In the genomic region with DNA sequence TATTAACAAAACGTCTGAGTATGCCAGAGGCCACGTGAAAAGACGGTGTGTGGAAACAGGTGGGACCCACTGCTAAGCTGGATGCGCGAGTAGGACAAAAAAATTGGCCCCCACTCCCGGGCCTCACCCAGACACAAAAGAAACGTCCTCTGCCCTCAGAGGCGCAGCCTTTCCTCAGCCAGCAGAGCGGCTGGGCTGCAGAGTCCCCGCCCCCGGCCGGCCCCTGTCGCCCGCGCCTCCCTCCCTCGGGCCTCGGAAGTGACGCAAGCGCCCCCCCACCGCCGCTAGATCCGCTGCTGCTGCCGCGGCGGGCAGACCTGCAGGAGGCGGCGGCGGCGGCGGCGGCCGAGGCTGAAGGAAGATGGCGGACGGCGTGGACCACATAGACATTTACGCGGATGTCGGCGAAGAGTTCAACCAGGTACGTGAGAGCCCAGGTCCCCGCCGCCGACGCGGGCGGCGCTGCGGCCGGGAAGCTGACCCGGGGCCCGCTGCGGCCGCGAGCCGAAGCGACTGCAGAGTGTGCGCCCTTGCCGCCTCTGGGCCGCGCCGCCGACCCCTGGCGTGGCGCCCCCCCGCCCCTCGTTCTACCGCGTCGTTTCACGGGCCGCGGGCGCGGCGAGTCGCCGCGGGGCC, we compare ENCODE assay signal across 1 cellular context.
TF ChIP-seq lines count a peak whose summit lies in the region.

A gene with protein sequence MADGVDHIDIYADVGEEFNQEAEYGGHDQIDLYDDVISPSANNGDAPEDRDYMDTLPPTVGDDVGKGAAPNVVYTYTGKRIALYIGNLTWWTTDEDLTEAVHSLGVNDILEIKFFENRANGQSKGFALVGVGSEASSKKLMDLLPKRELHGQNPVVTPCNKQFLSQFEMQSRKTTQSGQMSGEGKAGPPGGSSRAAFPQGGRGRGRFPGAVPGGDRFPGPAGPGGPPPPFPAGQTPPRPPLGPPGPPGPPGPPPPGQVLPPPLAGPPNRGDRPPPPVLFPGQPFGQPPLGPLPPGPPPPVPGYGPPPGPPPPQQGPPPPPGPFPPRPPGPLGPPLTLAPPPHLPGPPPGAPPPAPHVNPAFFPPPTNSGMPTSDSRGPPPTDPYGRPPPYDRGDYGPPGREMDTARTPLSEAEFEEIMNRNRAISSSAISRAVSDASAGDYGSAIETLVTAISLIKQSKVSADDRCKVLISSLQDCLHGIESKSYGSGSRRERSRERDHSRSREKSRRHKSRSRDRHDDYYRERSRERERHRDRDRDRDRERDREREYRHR (plus strand): TSS at position 284 of the 636 bp plus-strand sequence. CDS start 78 bp downstream, at position 362.

TF ChIP-seq in WTC11, 78 proteins besides CTCF, POLR2A, EP300 and RAD21 (continued from another document and continues in another):
- TF ChIP-seq, protein P1, sequence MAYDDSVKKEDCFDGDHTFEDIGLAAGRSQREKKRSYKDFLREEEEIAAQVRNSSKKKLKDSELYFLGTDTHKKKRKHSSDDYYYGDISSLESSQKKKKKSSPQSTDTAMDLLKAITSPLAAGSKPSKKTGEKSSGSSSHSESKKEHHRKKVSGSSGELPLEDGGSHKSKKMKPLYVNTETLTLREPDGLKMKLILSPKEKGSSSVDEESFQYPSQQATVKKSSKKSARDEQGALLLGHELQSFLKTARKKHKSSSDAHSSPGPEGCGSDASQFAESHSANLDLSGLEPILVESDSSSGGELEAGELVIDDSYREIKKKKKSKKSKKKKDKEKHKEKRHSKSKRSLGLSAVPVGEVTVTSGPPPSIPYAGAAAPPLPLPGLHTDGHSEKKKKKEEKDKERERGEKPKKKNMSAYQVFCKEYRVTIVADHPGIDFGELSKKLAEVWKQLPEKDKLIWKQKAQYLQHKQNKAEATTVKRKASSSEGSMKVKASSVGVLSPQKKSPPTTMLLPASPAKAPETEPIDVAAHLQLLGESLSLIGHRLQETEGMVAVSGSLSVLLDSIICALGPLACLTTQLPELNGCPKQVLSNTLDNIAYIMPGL (CRISPR knock-in tag; IDR thresholded peaks at IDR 0.05) = peak; percentile 63; the same call in 1 of the 2 replicates
- TF ChIP-seq NR3C1 (CRISPR knock-in tag; conservative IDR thresholded peaks at IDR 0.05; ENCODE audit: low read depth) (no peak), GRHL2 (CRISPR knock-in tag; IDR thresholded peaks at IDR 0.05; ENCODE audit: insufficient replicate concordance, severe bottlenecking) (no peak), SP1 (CRISPR knock-in tag; conservative IDR thresholded peaks at IDR 0.05) (peak; percentile 82), ZNF396 (CRISPR knock-in tag; IDR thresholded peaks at IDR 0.05; ENCODE audit: borderline replicate concordance) (no peak), CREB1 (CRISPR knock-in tag; IDR thresholded peaks at IDR 0.05) (no peak), TEAD1 (CRISPR knock-in tag; IDR thresholded peaks at IDR 0.05) (peak; percentile 74; the same call in 1 of the 2 replicates), ZBTB21 (CRISPR knock-in tag; IDR thresholded peaks at IDR 0.05; ENCODE audit: borderline replicate concordance) (peak; percentile 82; the same call in 1 of the 2 replicates), MXD4 (CRISPR knock-in tag; IDR thresholded peaks at IDR 0.05; ENCODE audit: borderline replicate concordance) (no peak), ETV6 (CRISPR knock-in tag; IDR thresholded peaks at IDR 0.05) (no peak), ZNF416 (CRISPR knock-in tag; IDR thresholded peaks at IDR 0.05) (peak; percentile 52; the same call in 1 of the 2 replicates), NFYB (CRISPR knock-in tag; conservative IDR thresholded peaks at IDR 0.05; ENCODE audit: low read depth) (no peak), TCF7 (CRISPR knock-in tag; IDR thresholded peaks at IDR 0.05; ENCODE audit: low read depth) (peak; percentile 66; the same call in 1 of the 2 replicates), FOXJ3 (CRISPR knock-in tag; IDR thresholded peaks at IDR 0.05; ENCODE audit: borderline replicate concordance) (no peak), OVOL2 (CRISPR knock-in tag; IDR thresholded peaks at IDR 0.05; ENCODE audit: borderline replicate concordance) (no peak), SMAD3 (CRISPR knock-in tag; IDR thresholded peaks at IDR 0.05; ENCODE audit: borderline replicate concordance) (peak; percentile 77), ZNF423 (CRISPR knock-in tag; IDR thresholded peaks at IDR 0.05) (peak; percentile 6; the same call in 1 of the 2 replicates), GABPB1 (CRISPR knock-in tag; IDR thresholded peaks at IDR 0.05) (peak; percentile 85), ZNF263 (CRISPR knock-in tag; IDR thresholded peaks at IDR 0.05; ENCODE audit: low read depth) (no peak), FOXK1 (CRISPR knock-in tag; IDR thresholded peaks at IDR 0.05) (peak; percentile 60), TEAD4 (CRISPR knock-in tag; IDR thresholded peaks at IDR 0.05) (no peak), ZNF138 (CRISPR knock-in tag; conservative IDR thresholded peaks at IDR 0.05) (peak; percentile 78; the same call in 1 of the 2 replicates)
- TF ChIP-seq, protein P2, sequence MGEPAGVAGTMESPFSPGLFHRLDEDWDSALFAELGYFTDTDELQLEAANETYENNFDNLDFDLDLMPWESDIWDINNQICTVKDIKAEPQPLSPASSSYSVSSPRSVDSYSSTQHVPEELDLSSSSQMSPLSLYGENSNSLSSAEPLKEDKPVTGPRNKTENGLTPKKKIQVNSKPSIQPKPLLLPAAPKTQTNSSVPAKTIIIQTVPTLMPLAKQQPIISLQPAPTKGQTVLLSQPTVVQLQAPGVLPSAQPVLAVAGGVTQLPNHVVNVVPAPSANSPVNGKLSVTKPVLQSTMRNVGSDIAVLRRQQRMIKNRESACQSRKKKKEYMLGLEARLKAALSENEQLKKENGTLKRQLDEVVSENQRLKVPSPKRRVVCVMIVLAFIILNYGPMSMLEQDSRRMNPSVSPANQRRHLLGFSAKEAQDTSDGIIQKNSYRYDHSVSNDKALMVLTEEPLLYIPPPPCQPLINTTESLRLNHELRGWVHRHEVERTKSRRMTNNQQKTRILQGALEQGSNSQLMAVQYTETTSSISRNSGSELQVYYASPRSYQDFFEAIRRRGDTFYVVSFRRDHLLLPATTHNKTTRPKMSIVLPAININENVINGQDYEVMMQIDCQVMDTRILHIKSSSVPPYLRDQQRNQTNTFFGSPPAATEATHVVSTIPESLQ (CRISPR knock-in tag; IDR thresholded peaks at IDR 0.05) = no peak
- TF ChIP-seq, protein P3, sequence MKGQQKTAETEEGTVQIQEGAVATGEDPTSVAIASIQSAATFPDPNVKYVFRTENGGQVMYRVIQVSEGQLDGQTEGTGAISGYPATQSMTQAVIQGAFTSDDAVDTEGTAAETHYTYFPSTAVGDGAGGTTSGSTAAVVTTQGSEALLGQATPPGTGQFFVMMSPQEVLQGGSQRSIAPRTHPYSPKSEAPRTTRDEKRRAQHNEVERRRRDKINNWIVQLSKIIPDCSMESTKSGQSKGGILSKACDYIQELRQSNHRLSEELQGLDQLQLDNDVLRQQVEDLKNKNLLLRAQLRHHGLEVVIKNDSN (CRISPR knock-in tag; IDR thresholded peaks at IDR 0.05) = no peak
- TF ChIP-seq, protein P4, sequence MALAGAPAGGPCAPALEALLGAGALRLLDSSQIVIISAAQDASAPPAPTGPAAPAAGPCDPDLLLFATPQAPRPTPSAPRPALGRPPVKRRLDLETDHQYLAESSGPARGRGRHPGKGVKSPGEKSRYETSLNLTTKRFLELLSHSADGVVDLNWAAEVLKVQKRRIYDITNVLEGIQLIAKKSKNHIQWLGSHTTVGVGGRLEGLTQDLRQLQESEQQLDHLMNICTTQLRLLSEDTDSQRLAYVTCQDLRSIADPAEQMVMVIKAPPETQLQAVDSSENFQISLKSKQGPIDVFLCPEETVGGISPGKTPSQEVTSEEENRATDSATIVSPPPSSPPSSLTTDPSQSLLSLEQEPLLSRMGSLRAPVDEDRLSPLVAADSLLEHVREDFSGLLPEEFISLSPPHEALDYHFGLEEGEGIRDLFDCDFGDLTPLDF (CRISPR knock-in tag; IDR thresholded peaks at IDR 0.05) = no peak
- TF ChIP-seq, protein P5, sequence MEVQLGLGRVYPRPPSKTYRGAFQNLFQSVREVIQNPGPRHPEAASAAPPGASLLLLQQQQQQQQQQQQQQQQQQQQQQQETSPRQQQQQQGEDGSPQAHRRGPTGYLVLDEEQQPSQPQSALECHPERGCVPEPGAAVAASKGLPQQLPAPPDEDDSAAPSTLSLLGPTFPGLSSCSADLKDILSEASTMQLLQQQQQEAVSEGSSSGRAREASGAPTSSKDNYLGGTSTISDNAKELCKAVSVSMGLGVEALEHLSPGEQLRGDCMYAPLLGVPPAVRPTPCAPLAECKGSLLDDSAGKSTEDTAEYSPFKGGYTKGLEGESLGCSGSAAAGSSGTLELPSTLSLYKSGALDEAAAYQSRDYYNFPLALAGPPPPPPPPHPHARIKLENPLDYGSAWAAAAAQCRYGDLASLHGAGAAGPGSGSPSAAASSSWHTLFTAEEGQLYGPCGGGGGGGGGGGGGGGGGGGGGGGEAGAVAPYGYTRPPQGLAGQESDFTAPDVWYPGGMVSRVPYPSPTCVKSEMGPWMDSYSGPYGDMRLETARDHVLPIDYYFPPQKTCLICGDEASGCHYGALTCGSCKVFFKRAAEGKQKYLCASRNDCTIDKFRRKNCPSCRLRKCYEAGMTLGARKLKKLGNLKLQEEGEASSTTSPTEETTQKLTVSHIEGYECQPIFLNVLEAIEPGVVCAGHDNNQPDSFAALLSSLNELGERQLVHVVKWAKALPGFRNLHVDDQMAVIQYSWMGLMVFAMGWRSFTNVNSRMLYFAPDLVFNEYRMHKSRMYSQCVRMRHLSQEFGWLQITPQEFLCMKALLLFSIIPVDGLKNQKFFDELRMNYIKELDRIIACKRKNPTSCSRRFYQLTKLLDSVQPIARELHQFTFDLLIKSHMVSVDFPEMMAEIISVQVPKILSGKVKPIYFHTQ (CRISPR knock-in tag; IDR thresholded peaks at IDR 0.05) = no peak
- TF ChIP-seq, protein P6, sequence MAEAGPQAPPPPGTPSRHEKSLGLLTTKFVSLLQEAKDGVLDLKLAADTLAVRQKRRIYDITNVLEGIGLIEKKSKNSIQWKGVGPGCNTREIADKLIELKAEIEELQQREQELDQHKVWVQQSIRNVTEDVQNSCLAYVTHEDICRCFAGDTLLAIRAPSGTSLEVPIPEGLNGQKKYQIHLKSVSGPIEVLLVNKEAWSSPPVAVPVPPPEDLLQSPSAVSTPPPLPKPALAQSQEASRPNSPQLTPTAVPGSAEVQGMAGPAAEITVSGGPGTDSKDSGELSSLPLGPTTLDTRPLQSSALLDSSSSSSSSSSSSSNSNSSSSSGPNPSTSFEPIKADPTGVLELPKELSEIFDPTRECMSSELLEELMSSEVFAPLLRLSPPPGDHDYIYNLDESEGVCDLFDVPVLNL (CRISPR knock-in tag; IDR thresholded peaks at IDR 0.05; ENCODE audit: borderline replicate concordance, low read depth) = no peak
- TF ChIP-seq, protein P7, sequence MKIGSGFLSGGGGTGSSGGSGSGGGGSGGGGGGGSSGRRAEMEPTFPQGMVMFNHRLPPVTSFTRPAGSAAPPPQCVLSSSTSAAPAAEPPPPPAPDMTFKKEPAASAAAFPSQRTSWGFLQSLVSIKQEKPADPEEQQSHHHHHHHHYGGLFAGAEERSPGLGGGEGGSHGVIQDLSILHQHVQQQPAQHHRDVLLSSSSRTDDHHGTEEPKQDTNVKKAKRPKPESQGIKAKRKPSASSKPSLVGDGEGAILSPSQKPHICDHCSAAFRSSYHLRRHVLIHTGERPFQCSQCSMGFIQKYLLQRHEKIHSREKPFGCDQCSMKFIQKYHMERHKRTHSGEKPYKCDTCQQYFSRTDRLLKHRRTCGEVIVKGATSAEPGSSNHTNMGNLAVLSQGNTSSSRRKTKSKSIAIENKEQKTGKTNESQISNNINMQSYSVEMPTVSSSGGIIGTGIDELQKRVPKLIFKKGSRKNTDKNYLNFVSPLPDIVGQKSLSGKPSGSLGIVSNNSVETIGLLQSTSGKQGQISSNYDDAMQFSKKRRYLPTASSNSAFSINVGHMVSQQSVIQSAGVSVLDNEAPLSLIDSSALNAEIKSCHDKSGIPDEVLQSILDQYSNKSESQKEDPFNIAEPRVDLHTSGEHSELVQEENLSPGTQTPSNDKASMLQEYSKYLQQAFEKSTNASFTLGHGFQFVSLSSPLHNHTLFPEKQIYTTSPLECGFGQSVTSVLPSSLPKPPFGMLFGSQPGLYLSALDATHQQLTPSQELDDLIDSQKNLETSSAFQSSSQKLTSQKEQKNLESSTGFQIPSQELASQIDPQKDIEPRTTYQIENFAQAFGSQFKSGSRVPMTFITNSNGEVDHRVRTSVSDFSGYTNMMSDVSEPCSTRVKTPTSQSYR (CRISPR knock-in tag; IDR thresholded peaks at IDR 0.05) = no peak
- TF ChIP-seq, protein P8, sequence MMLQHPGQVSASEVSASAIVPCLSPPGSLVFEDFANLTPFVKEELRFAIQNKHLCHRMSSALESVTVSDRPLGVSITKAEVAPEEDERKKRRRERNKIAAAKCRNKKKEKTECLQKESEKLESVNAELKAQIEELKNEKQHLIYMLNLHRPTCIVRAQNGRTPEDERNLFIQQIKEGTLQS (CRISPR knock-in tag; conservative IDR thresholded peaks at IDR 0.05) = no peak
- TF ChIP-seq, protein P9, sequence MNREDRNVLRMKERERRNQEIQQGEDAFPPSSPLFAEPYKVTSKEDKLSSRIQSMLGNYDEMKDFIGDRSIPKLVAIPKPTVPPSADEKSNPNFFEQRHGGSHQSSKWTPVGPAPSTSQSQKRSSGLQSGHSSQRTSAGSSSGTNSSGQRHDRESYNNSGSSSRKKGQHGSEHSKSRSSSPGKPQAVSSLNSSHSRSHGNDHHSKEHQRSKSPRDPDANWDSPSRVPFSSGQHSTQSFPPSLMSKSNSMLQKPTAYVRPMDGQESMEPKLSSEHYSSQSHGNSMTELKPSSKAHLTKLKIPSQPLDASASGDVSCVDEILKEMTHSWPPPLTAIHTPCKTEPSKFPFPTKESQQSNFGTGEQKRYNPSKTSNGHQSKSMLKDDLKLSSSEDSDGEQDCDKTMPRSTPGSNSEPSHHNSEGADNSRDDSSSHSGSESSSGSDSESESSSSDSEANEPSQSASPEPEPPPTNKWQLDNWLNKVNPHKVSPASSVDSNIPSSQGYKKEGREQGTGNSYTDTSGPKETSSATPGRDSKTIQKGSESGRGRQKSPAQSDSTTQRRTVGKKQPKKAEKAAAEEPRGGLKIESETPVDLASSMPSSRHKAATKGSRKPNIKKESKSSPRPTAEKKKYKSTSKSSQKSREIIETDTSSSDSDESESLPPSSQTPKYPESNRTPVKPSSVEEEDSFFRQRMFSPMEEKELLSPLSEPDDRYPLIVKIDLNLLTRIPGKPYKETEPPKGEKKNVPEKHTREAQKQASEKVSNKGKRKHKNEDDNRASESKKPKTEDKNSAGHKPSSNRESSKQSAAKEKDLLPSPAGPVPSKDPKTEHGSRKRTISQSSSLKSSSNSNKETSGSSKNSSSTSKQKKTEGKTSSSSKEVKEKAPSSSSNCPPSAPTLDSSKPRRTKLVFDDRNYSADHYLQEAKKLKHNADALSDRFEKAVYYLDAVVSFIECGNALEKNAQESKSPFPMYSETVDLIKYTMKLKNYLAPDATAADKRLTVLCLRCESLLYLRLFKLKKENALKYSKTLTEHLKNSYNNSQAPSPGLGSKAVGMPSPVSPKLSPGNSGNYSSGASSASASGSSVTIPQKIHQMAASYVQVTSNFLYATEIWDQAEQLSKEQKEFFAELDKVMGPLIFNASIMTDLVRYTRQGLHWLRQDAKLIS (CRISPR knock-in tag; IDR thresholded peaks at IDR 0.05; ENCODE audit: borderline replicate concordance) = peak; percentile 75; the same call in 1 of the 2 replicates
- TF ChIP-seq, protein P10, sequence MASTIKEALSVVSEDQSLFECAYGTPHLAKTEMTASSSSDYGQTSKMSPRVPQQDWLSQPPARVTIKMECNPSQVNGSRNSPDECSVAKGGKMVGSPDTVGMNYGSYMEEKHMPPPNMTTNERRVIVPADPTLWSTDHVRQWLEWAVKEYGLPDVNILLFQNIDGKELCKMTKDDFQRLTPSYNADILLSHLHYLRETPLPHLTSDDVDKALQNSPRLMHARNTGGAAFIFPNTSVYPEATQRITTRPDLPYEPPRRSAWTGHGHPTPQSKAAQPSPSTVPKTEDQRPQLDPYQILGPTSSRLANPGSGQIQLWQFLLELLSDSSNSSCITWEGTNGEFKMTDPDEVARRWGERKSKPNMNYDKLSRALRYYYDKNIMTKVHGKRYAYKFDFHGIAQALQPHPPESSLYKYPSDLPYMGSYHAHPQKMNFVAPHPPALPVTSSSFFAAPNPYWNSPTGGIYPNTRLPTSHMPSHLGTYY (CRISPR knock-in tag; IDR thresholded peaks at IDR 0.05) = no peak
